Comparison of ENCODE assay signal across 26 cellular contexts in genomic region chrX:75226280-75226679, GRCh38.
"Had no signal": no experiment of that assay in that cellular context is flagged by ENCODE, and none has a peak within 500 bp of the region (broad histone marks: within the 10 kb centered on the region; RNA-seq: fewer than 3 reads in every experiment).

No MANE protein-coding gene starts in this region.

- H3K9me3 Mint-ChIP-seq: dendritic cell treated with granulocyte-macrophage colony-stimulating factor and Interleukin-4, amounts not matched to agents 40 ng/mL and 50 ng/mL, for 4 days; effector memory CD8-positive, alpha-beta T cell had no signal

- H3K9me3 ChIP-seq: colonic mucosa, esophagus squamous epithelium, gastrocnemius medialis, heart right ventricle, left lung, lower lobe of right lung had no signal

- H3K4me3 Mint-ChIP-seq: dendritic cell treated with granulocyte-macrophage colony-stimulating factor and Interleukin-4, amounts not matched to agents 40 ng/mL and 50 ng/mL, for 4 days; effector memory CD8-positive, alpha-beta T cell; endodermal cell had no signal

- H3K27me3 ChIP-seq: colonic mucosa, esophagus squamous epithelium, gastrocnemius medialis, heart right ventricle, left lung had no signal

- DNase-seq: colonic mucosa; cortex of kidney; effector CD8-positive, alpha-beta T cell; effector memory CD8-positive, alpha-beta T cell; endodermal cell; erythroblast; esophagus squamous epithelium; foreskin fibroblast; foreskin melanocyte; gastrocnemius medialis; glutamatergic neuron; head of caudate nucleus; heart right ventricle; hippocampal formation; left cardiac atrium; left lung; left ventricle myocardium superior; lower lobe of right lung; mesenchymal stem cell; midbrain had no signal

- H3K27ac Mint-ChIP-seq: dendritic cell treated with granulocyte-macrophage colony-stimulating factor and Interleukin-4, amounts not matched to agents 40 ng/mL and 50 ng/mL, for 4 days; effector memory CD8-positive, alpha-beta T cell; endodermal cell had no signal

- FAIRE-seq: endometrium, islet of Langerhans, keratinocyte had no signal

- H3K4me3 ChIP-seq: colonic mucosa, esophagus squamous epithelium, gastrocnemius medialis, heart right ventricle, left lung, lower lobe of right lung had no signal

- H3K36me3 ChIP-seq: colonic mucosa, esophagus squamous epithelium, gastrocnemius medialis, heart right ventricle, left lung, lower lobe of right lung had no signal

- H3K27ac ChIP-seq: colonic mucosa, epithelial cell of prostate, esophagus squamous epithelium, gastrocnemius medialis, heart right ventricle, left lung, lower lobe of right lung had no signal

- H3K4me1 ChIP-seq: colonic mucosa, esophagus squamous epithelium, gastrocnemius medialis, heart right ventricle, left lung, lower lobe of right lung had no signal

- ATAC-seq: effector memory CD8-positive, alpha-beta T cell; esophagus mucosa; gastrocnemius medialis; heart right ventricle; left cardiac atrium; left lung; left ventricle myocardium superior; lower lobe of right lung had no signal

- H3K27me3 Mint-ChIP-seq: dendritic cell treated with granulocyte-macrophage colony-stimulating factor and Interleukin-4, amounts not matched to agents 40 ng/mL and 50 ng/mL, for 4 days had no signal
